9 cellular contexts compared by ENCODE assay signal in the genomic region with DNA sequence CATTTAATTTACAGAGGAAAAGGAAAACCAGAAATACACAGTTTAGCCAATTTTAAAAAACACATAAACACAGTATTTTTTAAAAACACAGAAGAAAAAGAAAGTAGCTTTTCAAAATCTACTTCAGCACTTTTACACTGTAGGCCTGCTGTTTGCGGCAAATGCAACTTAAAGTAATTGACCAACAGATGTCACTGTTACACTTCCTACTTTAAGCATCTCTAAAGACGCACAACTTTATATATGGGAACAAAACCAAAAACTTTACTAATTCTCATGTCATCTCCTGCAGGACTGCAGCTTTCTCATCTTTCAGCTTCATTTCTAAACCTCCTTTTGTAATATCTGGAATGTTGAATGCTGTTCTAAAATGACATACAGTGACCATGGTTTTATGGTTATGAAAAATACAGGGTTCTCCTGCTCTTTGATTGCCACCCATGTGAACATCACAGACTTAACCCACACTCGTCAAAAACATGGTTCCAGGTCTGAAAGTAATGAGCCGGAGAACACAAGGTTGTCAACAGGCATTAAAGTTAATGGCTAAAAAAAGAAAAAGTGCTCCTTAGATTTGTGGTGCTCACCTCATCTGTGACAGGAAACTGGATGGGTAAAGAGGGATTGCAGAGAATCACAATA.
DNase-seq lines count a peak whose midpoint lies in the region; TF ChIP-seq lines count a peak whose summit lies in the region.
"Had no signal": no experiment of that assay in that cellular context is flagged by ENCODE, and none has a peak within 500 bp of the region (broad histone marks: within the 10 kb centered on the region; RNA-seq: fewer than 3 reads in every experiment).

No MANE protein-coding gene starts in this region.

- H3K4me3 ChIP-seq in HL-60 (replicated peaks; ENCODE audit: insufficient read depth, low read length): no peak overlapping the region
- H3K4me3 ChIP-seq in SK-N-MC: no peak overlapping the region
- H3K4me3 ChIP-seq: skin epidermis had no signal

- H3K27ac ChIP-seq in HL-60 (replicated peaks) (no peak overlapping the region), SK-N-MC (no peak overlapping the region)
- H3K27ac ChIP-seq: skin epidermis had no signal

- no peaks in the 10 kb centered on the region for H3K9me3 ChIP-seq in SK-N-MC (ENCODE audit: low read depth, low read length)

- no peaks in the 10 kb centered on the region for H3K27me3 ChIP-seq in HL-60 (ENCODE audit: insufficient read depth, poor library complexity, severe bottlenecking)

- TF ChIP-seq CTCF in HL-60 (IDR thresholded peaks at IDR 0.05; ENCODE audit: insufficient read depth, low read length): peak; percentile 40

- H3K36me3 ChIP-seq in SK-N-MC (ENCODE audit: insufficient read depth, low read length): no peaks in the 10 kb centered on the region

- DNase-seq in DMS53 (lab: John Stamatoyannopoulos, UW) (peak; percentile 57), HL-60 (ENCODE audit: low read depth in 1 of 2, low spot score in 1 of 2) (no peak), SK-N-MC (ENCODE audit: low read depth, low spot score) (peak; percentile 12), fibroblast of peridontal ligament (ENCODE audit: extremely low read depth) (peak; percentile 92), retina (peak; percentile 22), activated gamma-delta T cell treated with Interleukin-2 at 50 U/mL for 16 hours (no peak), foreskin melanocyte (no peak), NCI-H1930 (lab: John Stamatoyannopoulos, UW) (no peak)

- no peak overlapping the region for H3K9ac ChIP-seq in SK-N-MC (ENCODE audit: insufficient read length)

Comparison
In these comparisons a context has a peak if more than half of its experiments do, and no peak if none do; other contexts are left out.
1. DNase-seq: peak in DMS53 (single experiment), SK-N-MC (single experiment), fibroblast of peridontal ligament (single experiment) and retina (single experiment); none in HL-60 (0 of 2), activated gamma-delta T cell treated with Interleukin-2 at 50 U/mL for 16 hours (single experiment), foreskin melanocyte (single experiment) and NCI-H1930 (0 of 2).